12 cellular contexts compared by ENCODE assay signal in the genomic region with DNA sequence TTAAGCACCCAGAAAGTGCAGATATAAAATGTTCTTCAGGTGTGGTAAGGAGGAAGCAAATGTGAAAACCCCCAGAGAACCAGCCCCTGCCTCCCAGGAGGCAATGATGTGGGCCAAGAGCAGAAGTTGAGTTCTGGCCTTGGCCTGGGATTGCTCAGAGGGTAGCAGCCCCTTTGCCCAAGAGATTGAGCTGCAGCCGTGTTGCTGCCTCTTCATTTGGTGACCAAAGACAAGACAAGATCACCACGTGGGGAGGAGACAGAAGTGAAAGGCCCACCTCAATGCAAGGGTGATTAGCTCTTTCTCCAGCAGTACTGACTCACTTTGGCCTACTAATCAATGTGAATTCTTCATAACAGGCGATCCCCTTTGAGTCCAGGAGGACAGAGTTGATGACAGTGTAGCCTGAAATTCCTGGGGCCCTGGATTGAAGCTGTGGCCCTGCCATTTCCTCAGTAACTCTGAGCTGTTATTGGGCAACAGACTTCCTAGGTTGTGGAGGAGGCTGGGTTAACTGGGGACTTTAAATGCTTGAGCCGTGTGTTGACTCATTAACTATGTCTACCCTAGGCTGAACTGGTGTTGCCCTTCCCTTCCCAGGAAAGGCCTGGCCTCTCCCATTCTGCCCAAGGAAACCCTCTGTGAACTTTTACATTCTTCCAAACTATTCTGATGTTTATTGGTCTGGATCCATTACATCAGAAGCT.
DNase-seq lines count a peak whose midpoint lies in the region; ATAC-seq, FAIRE-seq and TF ChIP-seq lines count a peak whose summit lies in the region.
"Had no signal": no experiment of that assay in that cellular context is flagged by ENCODE, and none has a peak within 500 bp of the region (broad histone marks: within the 10 kb centered on the region; RNA-seq: fewer than 3 reads in every experiment).

No MANE protein-coding gene starts in this region.

- no peak overlapping the region for H3K4me3 Mint-ChIP-seq in osteocyte (ENCODE audit: unreplicated experiment)
- H3K4me3 Mint-ChIP-seq in activated CD8-positive, alpha-beta memory T cell treated with anti-CD3 and anti-CD28 coated beads, Interleukin-2, amount 10 ng/mL, durations not matched to agents 7 days and 5 days = no peak overlapping the region

- H3K4me3 ChIP-seq in choroid plexus epithelial cell (ENCODE audit: low read depth, low read length) (no peak overlapping the region), smooth muscle cell (no peak overlapping the region)
- H3K4me3 ChIP-seq: cardiac muscle cell, SJCRH30 had no signal

- ATAC-seq in activated CD8-positive, alpha-beta memory T cell treated with anti-CD3 and anti-CD28 coated beads, Interleukin-2, amount 10 ng/mL, durations not matched to agents 7 days and 5 days = no peak

- H3K27me3 Mint-ChIP-seq in osteocyte (ENCODE audit: unreplicated experiment) = no peaks in the 10 kb centered on the region
- no peaks in the 10 kb centered on the region for H3K27me3 Mint-ChIP-seq in activated CD8-positive, alpha-beta memory T cell treated with anti-CD3 and anti-CD28 coated beads, Interleukin-2, amount 10 ng/mL, durations not matched to agents 7 days and 5 days

- no peak overlapping the region for H3K27ac Mint-ChIP-seq in osteocyte (ENCODE audit: unreplicated experiment)
- no peak overlapping the region for H3K27ac Mint-ChIP-seq in activated CD8-positive, alpha-beta memory T cell treated with anti-CD3 and anti-CD28 coated beads, Interleukin-2, amount 10 ng/mL, durations not matched to agents 7 days and 5 days

- H3F3A ChIP-seq in smooth muscle cell (ENCODE audit: low read depth) = no peaks in the 10 kb centered on the region

- H3K9me3 Mint-ChIP-seq in osteocyte (ENCODE audit: unreplicated experiment) = no peaks in the 10 kb centered on the region
- no peaks in the 10 kb centered on the region for H3K9me3 Mint-ChIP-seq in activated CD8-positive, alpha-beta memory T cell treated with anti-CD3 and anti-CD28 coated beads, Interleukin-2, amount 10 ng/mL, durations not matched to agents 7 days and 5 days (ENCODE audit: low read depth)

- no peak overlapping the region for H3K4me2 ChIP-seq in smooth muscle cell

- no peaks in the 10 kb centered on the region for H3K27me3 ChIP-seq in smooth muscle cell (ENCODE audit: low read depth)
- H3K27me3 ChIP-seq: cardiac muscle cell, SJCRH30 had no signal

- peaks cover 29% of the 10 kb centered on the region for H3K4me1 Mint-ChIP-seq in osteocyte (ENCODE audit: unreplicated experiment)
- peaks cover 54% of the 10 kb centered on the region for H3K4me1 Mint-ChIP-seq in activated CD8-positive, alpha-beta memory T cell treated with anti-CD3 and anti-CD28 coated beads, Interleukin-2, amount 10 ng/mL, durations not matched to agents 7 days and 5 days

- H2AFZ ChIP-seq in smooth muscle cell (ENCODE audit: low read depth) = no peak overlapping the region

- H3K4me1 ChIP-seq in smooth muscle cell (ENCODE audit: low read depth) = no peaks in the 10 kb centered on the region
- H3K4me1 ChIP-seq: SJCRH30 had no signal

- WGBS in smooth muscle cell (ENCODE audit: low lambda C conversion rate) = 75% methylated on average over 4 of the region's 4 CpGs

- H4K20me1 ChIP-seq in smooth muscle cell (ENCODE audit: low read depth) = no peaks in the 10 kb centered on the region

- peaks cover 21% of the 10 kb centered on the region for H3K36me3 Mint-ChIP-seq in osteocyte (ENCODE audit: unreplicated experiment)
- H3K36me3 Mint-ChIP-seq in activated CD8-positive, alpha-beta memory T cell treated with anti-CD3 and anti-CD28 coated beads, Interleukin-2, amount 10 ng/mL, durations not matched to agents 7 days and 5 days = peaks cover 33% of the 10 kb centered on the region

- H3K36me3 ChIP-seq in smooth muscle cell (ENCODE audit: low read depth) = no peaks in the 10 kb centered on the region
- H3K36me3 ChIP-seq: cardiac muscle cell, SJCRH30 had no signal

- no peak overlapping the region for H3K27ac ChIP-seq in smooth muscle cell (ENCODE audit: low read depth)
- H3K27ac ChIP-seq: cardiac muscle cell, SJCRH30 had no signal

- CTCF ChIA-PET in activated CD8-positive, alpha-beta memory T cell treated with anti-CD3 and anti-CD28 coated beads, Interleukin-2, amount 10 ng/mL, durations not matched to agents 7 days and 5 days (lab: Charles Lee) = interaction anchor here (0.8 to 1.1 kb wide), 2 partner anchors 8 to 112 kb away, joined by 3 read pairs; no protein-coding TSS in a partner anchor

- no peaks in the 10 kb centered on the region for H3K9me3 ChIP-seq in smooth muscle cell (replicated peaks; ENCODE audit: low read depth)
- H3K9me3 ChIP-seq: SJCRH30 had no signal

- no peak for DNase-seq in GM19239 (ENCODE audit: insufficient read length, low spot score)
- peak; percentile 53 for DNase-seq in HK-2 (ENCODE audit: unreplicated experiment)
- peak; percentile 59 for DNase-seq in choroid plexus epithelial cell (ENCODE audit: low read depth)
- peak; percentile 56 for DNase-seq in osteocyte (ENCODE audit: extremely low spot score, unreplicated experiment)
- no peak for DNase-seq in smooth muscle cell (lab: John Stamatoyannopoulos, UW; ENCODE audit: unreplicated experiment)
- no peak for DNase-seq in D721Med (ENCODE audit: insufficient read length, low spot score)
- no peak for DNase-seq in activated CD8-positive, alpha-beta memory T cell treated with anti-CD3 and anti-CD28 coated beads, Interleukin-2, amount 10 ng/mL, durations not matched to agents 7 days and 5 days
- DNase-seq in OCI-M1 (lab: John Stamatoyannopoulos, UW) = no peak
- DNase-seq: nucleus accumbens, SJCRH30 had no signal

- H3K9ac ChIP-seq in smooth muscle cell (ENCODE audit: low read depth) = no peak overlapping the region

- TF ChIP-seq CTCF in choroid plexus epithelial cell (conservative IDR thresholded peaks at IDR 0.05; ENCODE audit: low read depth, low read length) (no peak), osteocyte (IDR thresholded peaks at IDR 0.05) (no peak), smooth muscle cell (IDR thresholded peaks at IDR 0.05; ENCODE audit: borderline replicate concordance, insufficient read depth, poor library complexity, severe bottlenecking) (no peak), D721Med (IDR thresholded peaks at IDR 0.05; ENCODE audit: insufficient read depth, missing control alignments) (no peak)

- FAIRE-seq in GM19239 (lab: Jason Lieb, UNC) = peak; percentile 84
- FAIRE-seq in D721Med (lab: Jason Lieb, UNC) = no peak
- FAIRE-seq: H1 had no signal

- H3K79me2 ChIP-seq in smooth muscle cell (ENCODE audit: low read depth) = no peaks in the 10 kb centered on the region

Comparison
In these comparisons a context has a peak if more than half of its experiments do, and no peak if none do; other contexts are left out.
1. DNase-seq: peak in HK-2 (single experiment), choroid plexus epithelial cell (single experiment) and osteocyte (single experiment); none in GM19239 (single experiment), smooth muscle cell (single experiment), D721Med (single experiment), activated CD8-positive, alpha-beta memory T cell treated with anti-CD3 and anti-CD28 coated beads, Interleukin-2, amount 10 ng/mL, durations not matched to agents 7 days and 5 days (single experiment) and OCI-M1 (single experiment).